1 cellular context compared by ENCODE assay signal in genomic region chr7:85328599-85328998, GRCh38.
TF ChIP-seq lines count a peak whose summit lies in the region.

No MANE protein-coding gene starts in this region.

TF ChIP-seq in GM23338, 12 proteins besides CTCF, POLR2A, EP300 and RAD21 (continued from another document):
- no peak for TF ChIP-seq ZNF331 (CRISPR knock-in tag; IDR thresholded peaks at IDR 0.05; ENCODE audit: low read depth)
- TF ChIP-seq POLR2AphosphoS5 (IDR thresholded peaks at IDR 0.05; ENCODE audit: low read depth): no peak
- no peak for TF ChIP-seq STAT1 (IDR thresholded peaks at IDR 0.05; ENCODE audit: unreplicated experiment)
- TF ChIP-seq ETS1 (IDR thresholded peaks at IDR 0.05): no peak
- TF ChIP-seq CREB1 (CRISPR knock-in tag; IDR thresholded peaks at IDR 0.05; ENCODE audit: low read depth): no peak
- no peak for TF ChIP-seq NANOG (IDR thresholded peaks at IDR 0.05; ENCODE audit: borderline replicate concordance)
TF ChIP-seq in GM23338: peak in this region for 0.
